ENCODE assay signal across 1 cellular context in the genomic region with DNA sequence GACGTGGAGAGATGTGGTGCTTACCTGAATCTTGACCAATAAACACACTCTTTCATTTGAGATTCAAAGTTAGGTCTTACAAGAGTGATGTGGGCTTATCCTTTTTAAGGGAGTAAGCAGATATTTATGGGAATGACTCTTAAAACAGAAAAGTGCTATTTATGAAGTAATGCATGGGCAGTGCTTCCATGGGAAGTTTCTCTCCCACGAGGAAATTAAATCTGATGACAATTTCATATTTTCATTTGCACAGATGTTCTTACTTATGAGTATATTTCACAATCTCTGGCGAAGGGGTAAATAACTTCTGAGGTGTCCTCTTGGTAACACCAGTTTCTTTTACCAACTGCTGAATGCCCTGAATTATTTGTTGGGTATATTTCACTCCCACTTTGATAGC.
TF ChIP-seq lines count a peak whose summit lies in the region.

No MANE protein-coding gene starts in this region.

TF ChIP-seq in GM23338, 12 proteins besides CTCF, POLR2A, EP300 and RAD21 (continued from another document):
- TF ChIP-seq, protein P1, sequence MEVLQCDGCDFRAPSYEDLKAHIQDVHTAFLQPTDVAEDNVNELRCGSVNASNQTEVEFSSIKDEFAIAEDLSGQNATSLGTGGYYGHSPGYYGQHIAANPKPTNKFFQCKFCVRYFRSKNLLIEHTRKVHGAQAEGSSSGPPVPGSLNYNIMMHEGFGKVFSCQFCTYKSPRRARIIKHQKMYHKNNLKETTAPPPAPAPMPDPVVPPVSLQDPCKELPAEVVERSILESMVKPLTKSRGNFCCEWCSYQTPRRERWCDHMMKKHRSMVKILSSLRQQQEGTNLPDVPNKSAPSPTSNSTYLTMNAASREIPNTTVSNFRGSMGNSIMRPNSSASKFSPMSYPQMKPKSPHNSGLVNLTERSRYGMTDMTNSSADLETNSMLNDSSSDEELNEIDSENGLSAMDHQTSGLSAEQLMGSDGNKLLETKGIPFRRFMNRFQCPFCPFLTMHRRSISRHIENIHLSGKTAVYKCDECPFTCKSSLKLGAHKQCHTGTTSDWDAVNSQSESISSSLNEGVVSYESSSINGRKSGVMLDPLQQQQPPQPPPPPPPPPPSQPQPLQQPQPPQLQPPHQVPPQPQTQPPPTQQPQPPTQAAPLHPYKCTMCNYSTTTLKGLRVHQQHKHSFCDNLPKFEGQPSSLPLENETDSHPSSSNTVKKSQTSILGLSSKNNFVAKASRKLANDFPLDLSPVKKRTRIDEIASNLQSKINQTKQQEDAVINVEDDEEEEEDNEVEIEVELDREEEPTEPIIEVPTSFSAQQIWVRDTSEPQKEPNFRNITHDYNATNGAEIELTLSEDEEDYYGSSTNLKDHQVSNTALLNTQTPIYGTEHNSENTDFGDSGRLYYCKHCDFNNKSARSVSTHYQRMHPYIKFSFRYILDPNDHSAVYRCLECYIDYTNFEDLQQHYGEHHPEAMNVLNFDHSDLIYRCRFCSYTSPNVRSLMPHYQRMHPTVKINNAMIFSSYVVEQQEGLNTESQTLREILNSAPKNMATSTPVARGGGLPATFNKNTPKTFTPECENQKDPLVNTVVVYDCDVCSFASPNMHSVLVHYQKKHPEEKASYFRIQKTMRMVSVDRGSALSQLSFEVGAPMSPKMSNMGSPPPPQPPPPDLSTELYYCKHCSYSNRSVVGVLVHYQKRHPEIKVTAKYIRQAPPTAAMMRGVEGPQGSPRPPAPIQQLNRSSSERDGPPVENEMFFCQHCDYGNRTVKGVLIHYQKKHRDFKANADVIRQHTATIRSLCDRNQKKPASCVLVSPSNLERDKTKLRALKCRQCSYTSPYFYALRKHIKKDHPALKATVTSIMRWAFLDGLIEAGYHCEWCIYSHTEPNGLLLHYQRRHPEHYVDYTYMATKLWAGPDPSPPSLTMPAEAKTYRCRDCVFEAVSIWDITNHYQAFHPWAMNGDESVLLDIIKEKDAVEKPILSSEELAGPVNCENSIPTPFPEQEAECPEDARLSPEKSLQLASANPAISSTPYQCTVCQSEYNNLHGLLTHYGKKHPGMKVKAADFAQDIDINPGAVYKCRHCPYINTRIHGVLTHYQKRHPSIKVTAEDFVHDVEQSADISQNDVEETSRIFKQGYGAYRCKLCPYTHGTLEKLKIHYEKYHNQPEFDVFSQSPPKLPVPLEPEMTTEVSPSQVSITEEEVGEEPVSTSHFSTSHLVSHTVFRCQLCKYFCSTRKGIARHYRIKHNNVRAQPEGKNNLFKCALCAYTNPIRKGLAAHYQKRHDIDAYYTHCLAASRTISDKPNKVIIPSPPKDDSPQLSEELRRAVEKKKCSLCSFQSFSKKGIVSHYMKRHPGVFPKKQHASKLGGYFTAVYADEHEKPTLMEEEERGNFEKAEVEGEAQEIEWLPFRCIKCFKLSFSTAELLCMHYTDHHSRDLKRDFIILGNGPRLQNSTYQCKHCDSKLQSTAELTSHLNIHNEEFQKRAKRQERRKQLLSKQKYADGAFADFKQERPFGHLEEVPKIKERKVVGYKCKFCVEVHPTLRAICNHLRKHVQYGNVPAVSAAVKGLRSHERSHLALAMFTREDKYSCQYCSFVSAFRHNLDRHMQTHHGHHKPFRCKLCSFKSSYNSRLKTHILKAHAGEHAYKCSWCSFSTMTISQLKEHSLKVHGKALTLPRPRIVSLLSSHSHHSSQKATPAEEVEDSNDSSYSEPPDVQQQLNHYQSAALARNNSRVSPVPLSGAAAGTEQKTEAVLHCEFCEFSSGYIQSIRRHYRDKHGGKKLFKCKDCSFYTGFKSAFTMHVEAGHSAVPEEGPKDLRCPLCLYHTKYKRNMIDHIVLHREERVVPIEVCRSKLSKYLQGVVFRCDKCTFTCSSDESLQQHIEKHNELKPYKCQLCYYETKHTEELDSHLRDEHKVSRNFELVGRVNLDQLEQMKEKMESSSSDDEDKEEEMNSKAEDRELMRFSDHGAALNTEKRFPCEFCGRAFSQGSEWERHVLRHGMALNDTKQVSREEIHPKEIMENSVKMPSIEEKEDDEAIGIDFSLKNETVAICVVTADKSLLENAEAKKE (CRISPR knock-in tag; IDR thresholded peaks at IDR 0.05) = no peak
- TF ChIP-seq EZH2phosphoT487 (IDR thresholded peaks at IDR 0.05; ENCODE audit: unreplicated experiment) (no peak), NANOG (IDR thresholded peaks at IDR 0.05; ENCODE audit: borderline replicate concordance) (no peak), STAT1 (IDR thresholded peaks at IDR 0.05; ENCODE audit: unreplicated experiment) (no peak), EZH2 (IDR thresholded peaks at IDR 0.05; ENCODE audit: low read depth, unreplicated experiment) (no peak), ZNF114 (CRISPR knock-in tag; IDR thresholded peaks at IDR 0.05) (no peak), POLR2AphosphoS5 (IDR thresholded peaks at IDR 0.05; ENCODE audit: low read depth) (no peak), CREB1 (CRISPR knock-in tag; IDR thresholded peaks at IDR 0.05; ENCODE audit: low read depth) (no peak)
- TF ChIP-seq, protein P2, sequence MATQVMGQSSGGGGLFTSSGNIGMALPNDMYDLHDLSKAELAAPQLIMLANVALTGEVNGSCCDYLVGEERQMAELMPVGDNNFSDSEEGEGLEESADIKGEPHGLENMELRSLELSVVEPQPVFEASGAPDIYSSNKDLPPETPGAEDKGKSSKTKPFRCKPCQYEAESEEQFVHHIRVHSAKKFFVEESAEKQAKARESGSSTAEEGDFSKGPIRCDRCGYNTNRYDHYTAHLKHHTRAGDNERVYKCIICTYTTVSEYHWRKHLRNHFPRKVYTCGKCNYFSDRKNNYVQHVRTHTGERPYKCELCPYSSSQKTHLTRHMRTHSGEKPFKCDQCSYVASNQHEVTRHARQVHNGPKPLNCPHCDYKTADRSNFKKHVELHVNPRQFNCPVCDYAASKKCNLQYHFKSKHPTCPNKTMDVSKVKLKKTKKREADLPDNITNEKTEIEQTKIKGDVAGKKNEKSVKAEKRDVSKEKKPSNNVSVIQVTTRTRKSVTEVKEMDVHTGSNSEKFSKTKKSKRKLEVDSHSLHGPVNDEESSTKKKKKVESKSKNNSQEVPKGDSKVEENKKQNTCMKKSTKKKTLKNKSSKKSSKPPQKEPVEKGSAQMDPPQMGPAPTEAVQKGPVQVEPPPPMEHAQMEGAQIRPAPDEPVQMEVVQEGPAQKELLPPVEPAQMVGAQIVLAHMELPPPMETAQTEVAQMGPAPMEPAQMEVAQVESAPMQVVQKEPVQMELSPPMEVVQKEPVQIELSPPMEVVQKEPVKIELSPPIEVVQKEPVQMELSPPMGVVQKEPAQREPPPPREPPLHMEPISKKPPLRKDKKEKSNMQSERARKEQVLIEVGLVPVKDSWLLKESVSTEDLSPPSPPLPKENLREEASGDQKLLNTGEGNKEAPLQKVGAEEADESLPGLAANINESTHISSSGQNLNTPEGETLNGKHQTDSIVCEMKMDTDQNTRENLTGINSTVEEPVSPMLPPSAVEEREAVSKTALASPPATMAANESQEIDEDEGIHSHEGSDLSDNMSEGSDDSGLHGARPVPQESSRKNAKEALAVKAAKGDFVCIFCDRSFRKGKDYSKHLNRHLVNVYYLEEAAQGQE (IDR thresholded peaks at IDR 0.05; ENCODE audit: unreplicated experiment) = no peak
